6 cellular contexts compared by ENCODE assay signal in genomic region chr11:11505701-11506100, GRCh38.
"Had no signal": no experiment of that assay in that cellular context is flagged by ENCODE, and none has a peak within 500 bp of the region (broad histone marks: within the 10 kb centered on the region; RNA-seq: fewer than 3 reads in every experiment).

No MANE protein-coding gene starts in this region.

- H3K36me3 Mint-ChIP-seq: IgD-negative memory B cell had no signal

- ATAC-seq: GM23338, HepG2 had no signal

- H3K9me3 Mint-ChIP-seq: GM23338, H9, IgD-negative memory B cell had no signal

- DNase-seq: H9, HCEC 1CT had no signal

- H3K4me3 Mint-ChIP-seq: GM23338, H9, IgD-negative memory B cell had no signal

- H3K27ac Mint-ChIP-seq: GM23338, H9, IgD-negative memory B cell had no signal

- H3K4me3 ChIP-seq: GM23338 had no signal

- H2AFZ ChIP-seq: GM23338 had no signal

- H3K4me1 Mint-ChIP-seq: IgD-negative memory B cell had no signal

- H3K27ac ChIP-seq: HL-60 had no signal

- H3K4me2 ChIP-seq: GM23338 had no signal
